Comparison of ENCODE assay signal across 11 cellular contexts in genomic region chr6:15389079-15389758, GRCh38.
DNase-seq lines count a peak whose midpoint lies in the region; ATAC-seq and TF ChIP-seq lines count a peak whose summit lies in the region.
"Had no signal": no experiment of that assay in that cellular context is flagged by ENCODE, and none has a peak within 500 bp of the region (broad histone marks: within the 10 kb centered on the region; RNA-seq: fewer than 3 reads in every experiment).

No MANE protein-coding gene starts in this region.

- intact Hi-C loops in activated CD4-positive, alpha-beta T cell treated with anti-CD3 and anti-CD28 coated beads, Interleukin-2, amount 10 ng/mL, durations not matched to agents 24 days and 14 days (cut with micrococcal nuclease): loop anchor here (10.0 kb wide), 1 partner anchor 1174 kb away; no protein-coding TSS in a partner anchor
- intact Hi-C loops in activated CD8-positive, alpha-beta T cell treated with anti-CD3 and anti-CD28 coated beads for 36 hours (cut with micrococcal nuclease): no loop called here
- intact Hi-C loops in heart left ventricle (cut with DNase I): loop anchor here in 3 of 10 donors (5.0 to 10.0 kb wide), 4 partner anchors 142 to 754 kb away; partner anchors contain the start of gene JARID2 (in 1 of the 3)
- intact Hi-C loops in gastrocnemius medialis (cut with DNase I; ENCODE audit: low total_unique reads): no loop called here

- CTCF ChIA-PET in activated CD8-positive, alpha-beta T cell treated with anti-CD3 and anti-CD28 coated beads for 36 hours (lab: Charles Lee): interaction anchor here (0.7 to 3.3 kb wide), 21 partner anchors 10 to 1178 kb away, joined by 3 to 28 read pairs (median 5); no protein-coding TSS in a partner anchor

- WGBS in heart left ventricle, 4 donors: 86 to 92% (median 88%) methylated on average over 6 of the region's 6 CpGs

- H3K36me3 ChIP-seq in heart left ventricle: no peaks in the 10 kb centered on the region
- H3K36me3 ChIP-seq in gastrocnemius medialis: no peaks in the 10 kb centered on the region
- H3K36me3 ChIP-seq: tibial nerve had no signal

- H3K4me1 ChIP-seq in heart left ventricle: peaks cover 0 to 75% (median 48%) of the 10 kb centered on the region in 12 donors
- H3K4me1 ChIP-seq in gastrocnemius medialis: peaks cover 49 to 82% of the 10 kb centered on the region in 2 donors

- H3K9me3 Mint-ChIP-seq in activated CD4-positive, alpha-beta T cell treated with anti-CD3 and anti-CD28 coated beads, Interleukin-2, amount 10 ng/mL, durations not matched to agents 24 days and 14 days: no peaks in the 10 kb centered on the region
- no peaks in the 10 kb centered on the region for H3K9me3 Mint-ChIP-seq in activated CD8-positive, alpha-beta T cell treated with anti-CD3 and anti-CD28 coated beads for 36 hours

- TF ChIP-seq POLR2A in heart left ventricle (IDR thresholded peaks at IDR 0.05) (no peak), gastrocnemius medialis (IDR thresholded peaks at IDR 0.05) (no peak)

- H3K27ac ChIP-seq in heart left ventricle (peak overlapping the region in 10 of 12 donors; percentile 1 to 70 (median 43)), gastrocnemius medialis (peak overlapping the region; percentile 66 to 75 (median 74))

- H3K4me3 Mint-ChIP-seq in activated CD4-positive, alpha-beta T cell treated with anti-CD3 and anti-CD28 coated beads, Interleukin-2, amount 10 ng/mL, durations not matched to agents 24 days and 14 days: peak overlapping the region; percentile 37
- peak overlapping the region; percentile 22 for H3K4me3 Mint-ChIP-seq in activated CD8-positive, alpha-beta T cell treated with anti-CD3 and anti-CD28 coated beads for 36 hours

- H3K4me3 ChIP-seq in heart left ventricle: no peak overlapping the region
- H3K4me3 ChIP-seq in gastrocnemius medialis: no peak overlapping the region
- H3K4me3 ChIP-seq: tibial nerve had no signal

- ATAC-seq in activated CD8-positive, alpha-beta T cell treated with anti-CD3 and anti-CD28 coated beads for 36 hours: peak; percentile 52
- ATAC-seq in heart left ventricle (peak; percentile 49 to 71 (median 70)), gastrocnemius medialis (peak; percentile 48 to 79), GM21619 (IDR thresholded peaks at IDR 0.05; ENCODE audit: unreplicated experiment) (no peak)

- peaks cover 66% of the 10 kb centered on the region for H3K4me1 Mint-ChIP-seq in activated CD4-positive, alpha-beta T cell treated with anti-CD3 and anti-CD28 coated beads, Interleukin-2, amount 10 ng/mL, durations not matched to agents 24 days and 14 days
- peaks cover 75% of the 10 kb centered on the region for H3K4me1 Mint-ChIP-seq in activated CD8-positive, alpha-beta T cell treated with anti-CD3 and anti-CD28 coated beads for 36 hours (ENCODE audit: low read depth)

- no peaks in the 10 kb centered on the region for H3K27me3 ChIP-seq in heart left ventricle
- H3K27me3 ChIP-seq in gastrocnemius medialis: no peaks in the 10 kb centered on the region
- H3K27me3 ChIP-seq: tibial nerve had no signal

- H3K36me3 Mint-ChIP-seq in activated CD4-positive, alpha-beta T cell treated with anti-CD3 and anti-CD28 coated beads, Interleukin-2, amount 10 ng/mL, durations not matched to agents 24 days and 14 days (ENCODE audit: low read depth): peaks cover 19% of the 10 kb centered on the region
- H3K36me3 Mint-ChIP-seq in activated CD8-positive, alpha-beta T cell treated with anti-CD3 and anti-CD28 coated beads for 36 hours (ENCODE audit: low read depth): peaks cover 15% of the 10 kb centered on the region

- in situ Hi-C loops in gastrocnemius medialis (cut with MboI; ENCODE audit: low sequenced_read_pairs in 4 of 4): loop anchor here in 1 of 4 donors (25.0 kb wide), 1 partner anchor 1177 kb away; no protein-coding TSS in a partner anchor

- no peak for DNase-seq in activated CD4-positive, alpha-beta T cell treated with anti-CD3 and anti-CD28 coated beads, Interleukin-2, amount 10 ng/mL, durations not matched to agents 24 days and 14 days
- no peak for DNase-seq in activated CD4-positive, alpha-beta T cell treated with anti-CD3 and anti-CD28 coated beads, Interleukin-2, amount 50 U/mL, for 48 hours
- peak; percentile 47 for DNase-seq in activated CD8-positive, alpha-beta T cell treated with anti-CD3 and anti-CD28 coated beads for 36 hours
- no peak for DNase-seq in heart left ventricle
- peak in 1 of 2 donors; percentile 38 for DNase-seq in gastrocnemius medialis
- DNase-seq in NCI-H2227 (lab: John Stamatoyannopoulos, UW; ENCODE audit: unreplicated experiment): no peak
- DNase-seq in NCI-H524 treated with DMSO at 0.1 percent for 48 hours (lab: John Stamatoyannopoulos, UW): no peak
- DNase-seq: activated effector memory CD4-positive, alpha-beta T cell treated with Interleukin-2 at 50 U/mL for 16 hours; NK-92 treated with Interleukin-12 subunit alpha and Interleukin-12 subunit beta, amount 100 ng/mL, for 24 hours had no signal

- no peak for TF ChIP-seq CTCF in activated CD8-positive, alpha-beta T cell treated with anti-CD3 and anti-CD28 coated beads for 36 hours (IDR thresholded peaks at IDR 0.05)
- TF ChIP-seq CTCF in heart left ventricle (IDR thresholded peaks at IDR 0.05) (no peak), gastrocnemius medialis (IDR thresholded peaks at IDR 0.05 in 4 of 5, conservative IDR thresholded peaks at IDR 0.05 in 1 of 5) (no peak)

- no peaks in the 10 kb centered on the region for H3K27me3 Mint-ChIP-seq in activated CD4-positive, alpha-beta T cell treated with anti-CD3 and anti-CD28 coated beads, Interleukin-2, amount 10 ng/mL, durations not matched to agents 24 days and 14 days
- no peaks in the 10 kb centered on the region for H3K27me3 Mint-ChIP-seq in activated CD8-positive, alpha-beta T cell treated with anti-CD3 and anti-CD28 coated beads for 36 hours

- H3K27ac Mint-ChIP-seq in activated CD4-positive, alpha-beta T cell treated with anti-CD3 and anti-CD28 coated beads, Interleukin-2, amount 10 ng/mL, durations not matched to agents 24 days and 14 days: peak overlapping the region; percentile 67
- H3K27ac Mint-ChIP-seq in activated CD8-positive, alpha-beta T cell treated with anti-CD3 and anti-CD28 coated beads for 36 hours: peak overlapping the region; percentile 65

- H3K9me3 ChIP-seq in heart left ventricle: no peaks in the 10 kb centered on the region
- no peaks in the 10 kb centered on the region for H3K9me3 ChIP-seq in gastrocnemius medialis
- H3K9me3 ChIP-seq: tibial nerve had no signal

- POLR2A ChIA-PET in activated CD8-positive, alpha-beta T cell treated with anti-CD3 and anti-CD28 coated beads for 36 hours (lab: Charles Lee): interaction anchor here (1.4 kb wide), 1 partner anchor 34 kb away, joined by 3 read pairs; no protein-coding TSS in a partner anchor
